In the genomic region with DNA sequence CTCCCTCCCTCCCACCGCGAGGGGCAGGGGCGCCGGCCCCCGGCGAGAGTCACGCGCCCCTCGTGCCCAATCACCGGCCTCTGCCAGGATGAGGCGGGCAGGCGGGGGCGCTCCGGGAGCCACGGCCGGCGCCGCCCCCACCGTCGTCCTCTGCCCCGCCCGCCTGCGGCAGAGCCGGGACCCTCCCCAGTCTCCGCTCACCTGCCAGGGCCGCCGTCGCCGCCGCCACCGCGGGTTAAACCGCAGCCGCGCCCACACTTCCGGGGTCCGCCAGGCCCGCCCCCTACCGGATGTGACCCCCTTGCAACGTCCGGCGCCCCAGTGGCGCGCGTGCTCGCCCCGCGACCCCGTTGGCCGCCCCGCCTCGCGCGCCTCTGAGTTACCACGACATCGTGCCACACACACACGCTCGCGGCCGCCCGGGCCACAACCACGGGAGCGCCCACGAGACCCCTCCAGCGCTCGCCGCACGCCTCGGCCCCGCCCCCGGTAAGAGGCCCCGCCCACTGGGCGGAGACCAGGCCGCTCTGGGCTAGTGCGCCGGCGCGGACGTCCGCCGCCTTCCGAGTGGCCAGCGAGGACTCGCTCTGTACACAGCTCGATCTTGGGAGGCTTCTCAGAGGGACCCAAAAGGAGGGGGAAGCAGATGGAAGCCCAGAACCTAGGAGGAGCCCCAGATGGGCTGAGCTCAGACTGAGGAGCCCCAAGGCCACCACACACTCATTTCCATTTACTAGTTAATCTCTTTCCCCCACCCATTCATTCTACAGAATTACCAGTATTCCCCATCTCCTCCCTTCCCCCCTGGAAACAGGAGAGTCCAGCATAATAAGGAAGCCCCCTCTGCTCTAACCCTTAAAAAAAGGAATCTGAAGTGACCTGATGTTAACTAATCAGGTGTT, we compare ENCODE assay signal across 8 cellular contexts. TPM values are rescaled to one million over a fixed set of nuclear protein-coding genes. Genes with fewer than 3 reads are reported as not detected.
DNase-seq lines count a peak whose midpoint lies in the region; ATAC-seq, FAIRE-seq and TF ChIP-seq lines count a peak whose summit lies in the region.

A gene (minus strand): TSS at position 237 of the 902 bp plus-strand sequence. CDS start 22,597 bp downstream, outside the sequence.

- H3K4me2 ChIP-seq in OCI-LY3 (ENCODE audit: low read length) (peak within 1 kb of the TSS; percentile 84), endothelial cell of umbilical vein (ENCODE audit: insufficient read depth, low read length) (peak within 1 kb of the TSS; percentile 81)

- no peaks in the 10 kb centered on the region for H3K9me3 ChIP-seq in OCI-LY3 (ENCODE audit: insufficient read depth, low read length)
- H3K9me3 ChIP-seq in endothelial cell of umbilical vein (replicated peaks; ENCODE audit: control insufficient read depth, insufficient read depth, low read length): no peaks in the 10 kb centered on the region

- H3K36me3 ChIP-seq in OCI-LY3 (replicated peaks; ENCODE audit: low read depth, low read length) (peaks cover 12% of the 10 kb centered on the region), endothelial cell of umbilical vein (ENCODE audit: control insufficient read depth in 2 of 2, extremely low read depth in 1 of 2, insufficient read depth in 2 of 2, low read length in 2 of 2) (no peaks in the 10 kb centered on the region)

- BruUV-seq in endothelial cell of umbilical vein (replicated peaks; lab: Mats Ljungman, UMichigan): TSS peak; percentile 75

- CTCF ChIA-PET in endothelial cell of umbilical vein (lab: Charles Lee): interaction anchor here (1.0 kb wide), 1 partner anchor 32 kb away, joined by 3 read pairs; no protein-coding TSS in a partner anchor

- no peaks in the 10 kb centered on the region for H3K9me1 ChIP-seq in endothelial cell of umbilical vein (replicated peaks; ENCODE audit: control insufficient read depth, extremely low read depth, insufficient read depth, low read length)

- dilution Hi-C loops in endothelial cell of umbilical vein (cut with MboI; ENCODE audit: extremely low pct_ligation_motif_present, low sequenced_read_pairs): no loop called here

- peak; percentile 67 for ATAC-seq in GM21526 (IDR thresholded peaks at IDR 0.05; ENCODE audit: low FRiP score, unreplicated experiment)

- H3K27me3 ChIP-seq in OCI-LY3 (ENCODE audit: low read depth, low read length) (no peaks in the 10 kb centered on the region), endothelial cell of umbilical vein (ENCODE audit: control insufficient read depth in 2 of 2, insufficient read depth in 2 of 2, low read length in 2 of 2) (no peaks in the 10 kb centered on the region)

- H4K20me1 ChIP-seq in OCI-LY3 (ENCODE audit: insufficient read depth, low read length) (no peaks in the 10 kb centered on the region), endothelial cell of umbilical vein (replicated peaks; ENCODE audit: control insufficient read depth, extremely low read depth, insufficient read depth, low read length) (no peaks in the 10 kb centered on the region)

- POLR2A ChIA-PET in endothelial cell of umbilical vein (lab: Charles Lee): interaction anchor here (0.6 kb wide), 1 partner anchor 187 kb away, joined by 3 read pairs; no protein-coding TSS in a partner anchor

- peak within 1 kb of the TSS; percentile 81 for H3K4me3 ChIP-seq in OCI-LY3 (ENCODE audit: low read length)
- H3K4me3 ChIP-seq in endothelial cell of umbilical vein (replicated peaks in 1 of 3; ENCODE audit: insufficient read depth in 1 of 3, low read depth in 1 of 3, low read length in 3 of 3): peak within 1 kb of the TSS; percentile 37 to 86 (median 73)

- H3K4me1 ChIP-seq in OCI-LY3 (ENCODE audit: low read length) (peaks cover 30% of the 10 kb centered on the region), endothelial cell of umbilical vein (ENCODE audit: control insufficient read depth, extremely low read depth, insufficient read depth, low read length) (peaks cover 30% of the 10 kb centered on the region)

- TF ChIP-seq POLR2A in endothelial cell of umbilical vein (IDR thresholded peaks at IDR 0.05; ENCODE audit: low read depth, low read length): peak; percentile 73

- FAIRE-seq in endothelial cell of umbilical vein (lab: Jason Lieb, UNC): peak; percentile 74

- H3K27ac ChIP-seq in OCI-LY3 (ENCODE audit: low read length) (peak within 1 kb of the TSS; percentile 84), endothelial cell of umbilical vein (ENCODE audit: insufficient read depth, low read depth, low read length) (peak within 1 kb of the TSS; percentile 71)

- H2AFZ ChIP-seq in OCI-LY3 (ENCODE audit: low read depth, low read length) (peak within 1 kb of the TSS; percentile 67), endothelial cell of umbilical vein (ENCODE audit: low read depth, low read length) (peak within 1 kb of the TSS; percentile 75)

- intact Hi-C loops in endothelial cell of umbilical vein (cut with micrococcal nuclease): loop anchor here (1.0 kb wide), 1 partner anchor 26 kb away; no protein-coding TSS in a partner anchor

- TF ChIP-seq CTCF in OCI-LY3 (IDR thresholded peaks at IDR 0.05; ENCODE audit: low read depth, low read length) (no peak), endothelial cell of umbilical vein (IDR thresholded peaks at IDR 0.05; ENCODE audit: extremely low read depth in 1 of 2, insufficient read depth in 1 of 2, low read depth in 1 of 2, low read length in 2 of 2) (no peak)

- peak; percentile 93 for DNase-seq in DMS 273 (lab: John Stamatoyannopoulos, UW; ENCODE audit: unreplicated experiment)
- peak; percentile 99 for DNase-seq in HuH-7 (ENCODE audit: low spot score)
- DNase-seq in activated T-cell treated with anti-CD3 and anti-CD28 coated beads for 24 hours (ENCODE audit: low read depth): peak; percentile 88
- DNase-seq in endothelial cell of umbilical vein (ENCODE audit: low read depth, low spot score): peak; percentile 85
- DNase-seq in middle frontal gyrus (ENCODE audit: extremely low spot score, low spot score): peak; percentile 86
- DNase-seq in stimulated activated CD8-positive, alpha-beta memory T cell treated with anti-CD3 and anti-CD28 coated beads, Interleukin-2, amount 100 ng/mL, for 1 hour (ENCODE audit: low read depth in 2 of 2): peak; percentile 79 to 86

- H3K9ac ChIP-seq in OCI-LY3 (ENCODE audit: low read length) (peak within 1 kb of the TSS; percentile 90), endothelial cell of umbilical vein (replicated peaks; ENCODE audit: extremely low read depth, insufficient read depth, low read length) (peak within 1 kb of the TSS; percentile 69)

- H3K79me2 ChIP-seq in OCI-LY3 (ENCODE audit: low read length) (peaks cover 27% of the 10 kb centered on the region), endothelial cell of umbilical vein (ENCODE audit: control insufficient read depth, insufficient read depth, low read length) (peaks cover 21% of the 10 kb centered on the region)

TF ChIP-seq in endothelial cell of umbilical vein, 7 proteins besides CTCF, POLR2A, EP300 and RAD21:
- TF ChIP-seq JUN (IDR thresholded peaks at IDR 0.05; ENCODE audit: borderline replicate concordance, insufficient read depth, insufficient read length, low read depth): no peak
- TF ChIP-seq, protein P1, sequence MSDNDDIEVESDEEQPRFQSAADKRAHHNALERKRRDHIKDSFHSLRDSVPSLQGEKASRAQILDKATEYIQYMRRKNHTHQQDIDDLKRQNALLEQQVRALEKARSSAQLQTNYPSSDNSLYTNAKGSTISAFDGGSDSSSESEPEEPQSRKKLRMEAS (IDR thresholded peaks at IDR 0.05; ENCODE audit: insufficient read depth, insufficient read length): peak; percentile 52
- peak; percentile 78 for TF ChIP-seq POLR2AphosphoS5 (IDR thresholded peaks at IDR 0.05; ENCODE audit: insufficient read depth, low read depth, low read length)
- no peak for TF ChIP-seq EZH2 (IDR thresholded peaks at IDR 0.05; ENCODE audit: borderline replicate concordance, low read depth, low read length, severe bottlenecking)

RNA-seq across cellular contexts. Expression of the gene that starts here (rescaled TPM):
- 23.4 and 24.2 TPM in 2 replicates for total RNA-seq in endothelial cell of umbilical vein
- polyA plus RNA-seq in endothelial cell of umbilical vein: 17.7 TPM in 2 replicates
- 12.7 and 16.2 TPM in 2 replicates for polyA plus RNA-seq in endothelial cell of umbilical vein (2011; cell fraction: cytosol; rRNA removed)
- polyA plus RNA-seq in endothelial cell of umbilical vein (2011; cell fraction: nucleus; rRNA removed): 21.6 and 22.1 TPM in 2 replicates
- 15.5 and 18.4 TPM in 2 replicates for polyA plus RNA-seq in endothelial cell of umbilical vein (2012)
- 12.5 and 13.1 TPM in 2 replicates for polyA minus RNA-seq in endothelial cell of umbilical vein
- 5.9 TPM for polyA minus RNA-seq in endothelial cell of umbilical vein (2011; cell fraction: cytosol; rRNA and poly(A)+ RNA removed)
- polyA minus RNA-seq in endothelial cell of umbilical vein (2011; cell fraction: nucleus; rRNA and poly(A)+ RNA removed): 10.6 and 14.7 TPM in 2 replicates

Comparison
In these comparisons a context has a peak if more than half of its experiments do, and no peak if none do; other contexts are left out.
1. Peak in every context shown above with its lines: DNase-seq, ATAC-seq, H3K4me3 ChIP-seq and H3K27ac ChIP-seq.